Comparison of ENCODE assay signal across 22 cellular contexts in the genomic region with DNA sequence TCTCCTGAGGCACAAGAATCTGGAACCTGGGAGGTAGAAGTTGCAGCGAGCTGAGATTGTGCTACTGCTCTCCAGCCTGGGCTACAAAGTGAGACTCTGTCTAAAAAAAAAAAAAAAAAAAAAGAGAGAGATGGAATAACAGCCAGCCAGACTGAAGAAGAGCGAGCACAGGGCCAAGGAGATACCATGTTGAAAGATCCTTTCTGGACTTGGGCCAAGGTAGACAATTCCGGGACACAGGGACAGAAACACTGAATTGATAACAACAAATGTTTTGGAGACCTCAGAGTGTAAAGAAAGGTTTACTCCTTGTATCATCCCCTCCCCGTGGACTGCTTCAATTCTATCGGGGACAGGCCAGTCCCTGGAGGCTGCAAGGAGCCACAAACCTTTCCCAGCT. TPM values are rescaled to one million over a fixed set of nuclear protein-coding genes. Genes with fewer than 3 reads are reported as not detected.
A peak's percentile ranks its signal among the peaks of the same experiment; 100 is the strongest.
DNase-seq lines count a peak whose midpoint lies in the region; ATAC-seq and TF ChIP-seq lines count a peak whose summit lies in the region.
"Had no signal": no experiment of that assay in that cellular context is flagged by ENCODE, and none has a peak within 500 bp of the region (broad histone marks: within the 10 kb centered on the region; RNA-seq: fewer than 3 reads in every experiment).

No MANE protein-coding gene starts in this region.

- H3K27ac ChIP-seq in CD8-positive, alpha-beta T cell (ENCODE audit: low read depth, low read length) = no peak overlapping the region
- H3K27ac ChIP-seq: 22Rv1, C4-2B, KMS-11, Peyer's patch had no signal

- POLR2A ChIA-PET in CD8-positive, alpha-beta T cell (lab: Charles Lee) = interaction anchor here (1.3 kb wide), 1 partner anchor 11 kb away, joined by 4 read pairs; no protein-coding TSS in a partner anchor

- peaks cover 39% of the 10 kb centered on the region for H3K4me1 Mint-ChIP-seq in activated T-cell treated with anti-CD3 and anti-CD28 coated beads, Interleukin-2, amount 50 U/mL, for 24 hours (ENCODE audit: low read depth)
- H3K4me1 Mint-ChIP-seq in CD8-positive, alpha-beta T cell (ENCODE audit: low read depth) = peaks cover 36% of the 10 kb centered on the region
- peaks cover 33% of the 10 kb centered on the region for H3K4me1 Mint-ChIP-seq in glutamatergic neuron (ENCODE audit: low read depth, unreplicated experiment)
- H3K4me1 Mint-ChIP-seq in stimulated activated effector memory CD8-positive, alpha-beta T cell treated with anti-CD3 and anti-CD28 coated beads, Interleukin-12 subunit alpha, Interleukin-12 subunit beta, amount 100 ng/mL, for 72 hours = peaks cover 48% of the 10 kb centered on the region

- no peak overlapping the region for H3K4me3 Mint-ChIP-seq in activated T-cell treated with anti-CD3 and anti-CD28 coated beads, Interleukin-2, amount 50 U/mL, for 24 hours
- no peak overlapping the region for H3K4me3 Mint-ChIP-seq in CD8-positive, alpha-beta T cell
- H3K4me3 Mint-ChIP-seq in glutamatergic neuron (ENCODE audit: unreplicated experiment) = peak overlapping the region; percentile 65
- H3K4me3 Mint-ChIP-seq in stimulated activated effector memory CD8-positive, alpha-beta T cell treated with anti-CD3 and anti-CD28 coated beads, Interleukin-12 subunit alpha, Interleukin-12 subunit beta, amount 100 ng/mL, for 72 hours = no peak overlapping the region
- H3K4me3 Mint-ChIP-seq: B cell had no signal

- no peaks in the 10 kb centered on the region for H3K36me3 ChIP-seq in CD8-positive, alpha-beta T cell (ENCODE audit: insufficient read depth, low read length)
- H3K36me3 ChIP-seq: Peyer's patch had no signal

- no peaks in the 10 kb centered on the region for H3K9me3 Mint-ChIP-seq in activated T-cell treated with anti-CD3 and anti-CD28 coated beads, Interleukin-2, amount 50 U/mL, for 24 hours
- no peaks in the 10 kb centered on the region for H3K9me3 Mint-ChIP-seq in CD8-positive, alpha-beta T cell
- H3K9me3 Mint-ChIP-seq in glutamatergic neuron (ENCODE audit: unreplicated experiment) = peaks cover 24% of the 10 kb centered on the region
- no peaks in the 10 kb centered on the region for H3K9me3 Mint-ChIP-seq in stimulated activated effector memory CD8-positive, alpha-beta T cell treated with anti-CD3 and anti-CD28 coated beads, Interleukin-12 subunit alpha, Interleukin-12 subunit beta, amount 100 ng/mL, for 72 hours

- CTCF ChIA-PET in CD8-positive, alpha-beta T cell (lab: Charles Lee) = interaction anchor here (0.7 to 1.0 kb wide), 4 partner anchors 11 to 91 kb away, joined by 3 to 4 read pairs (median 4); no protein-coding TSS in a partner anchor

- intact Hi-C loops in CD8-positive, alpha-beta T cell (cut with DNase I, micrococcal nuclease) = no loop called here

- H3K27me3 ChIP-seq in CD8-positive, alpha-beta T cell (ENCODE audit: insufficient read depth, low read length) = no peaks in the 10 kb centered on the region
- H3K27me3 ChIP-seq: Peyer's patch had no signal

- H3K27ac Mint-ChIP-seq in activated T-cell treated with anti-CD3 and anti-CD28 coated beads, Interleukin-2, amount 50 U/mL, for 24 hours = peak overlapping the region; percentile 44
- peak overlapping the region; percentile 13 for H3K27ac Mint-ChIP-seq in CD8-positive, alpha-beta T cell
- peak overlapping the region; percentile 28 for H3K27ac Mint-ChIP-seq in glutamatergic neuron (ENCODE audit: unreplicated experiment)
- H3K27ac Mint-ChIP-seq in stimulated activated effector memory CD8-positive, alpha-beta T cell treated with anti-CD3 and anti-CD28 coated beads, Interleukin-12 subunit alpha, Interleukin-12 subunit beta, amount 100 ng/mL, for 72 hours = peak overlapping the region; percentile 29
- H3K27ac Mint-ChIP-seq: B cell had no signal

- peaks cover 38% of the 10 kb centered on the region for H3K36me3 Mint-ChIP-seq in activated T-cell treated with anti-CD3 and anti-CD28 coated beads, Interleukin-2, amount 50 U/mL, for 24 hours (ENCODE audit: low read depth)
- peaks cover 36% of the 10 kb centered on the region for H3K36me3 Mint-ChIP-seq in CD8-positive, alpha-beta T cell
- no peaks in the 10 kb centered on the region for H3K36me3 Mint-ChIP-seq in glutamatergic neuron (ENCODE audit: unreplicated experiment)
- peaks cover 89% of the 10 kb centered on the region for H3K36me3 Mint-ChIP-seq in stimulated activated effector memory CD8-positive, alpha-beta T cell treated with anti-CD3 and anti-CD28 coated beads, Interleukin-12 subunit alpha, Interleukin-12 subunit beta, amount 100 ng/mL, for 72 hours

- no peaks in the 10 kb centered on the region for H3K27me3 Mint-ChIP-seq in activated T-cell treated with anti-CD3 and anti-CD28 coated beads, Interleukin-2, amount 50 U/mL, for 24 hours
- no peaks in the 10 kb centered on the region for H3K27me3 Mint-ChIP-seq in CD8-positive, alpha-beta T cell (ENCODE audit: low read depth)
- H3K27me3 Mint-ChIP-seq in glutamatergic neuron (ENCODE audit: unreplicated experiment) = peaks cover 19% of the 10 kb centered on the region
- H3K27me3 Mint-ChIP-seq: B cell had no signal

- no peak for DNase-seq in activated T-cell treated with anti-CD3 and anti-CD28 coated beads, Interleukin-2, amount 50 U/mL, for 24 hours
- DNase-seq in activated T-cell treated with anti-CD3 and anti-CD28 coated beads, Interleukin-2, amount 50 U/mL, for 48 hours = no peak
- no peak for DNase-seq in CD8-positive, alpha-beta T cell
- no peak for DNase-seq in glutamatergic neuron
- no peak for DNase-seq in stimulated activated effector memory CD8-positive, alpha-beta T cell treated with anti-CD3 and anti-CD28 coated beads, Interleukin-12 subunit alpha, Interleukin-12 subunit beta, amount 100 ng/mL, for 72 hours (ENCODE audit: low spot score in 2 of 2)
- DNase-seq in activated gamma-delta T cell (lab: John Stamatoyannopoulos, UW) = no peak
- no peak for DNase-seq in mucosa of gallbladder (ENCODE audit: low spot score)
- DNase-seq: DMS153, IMR-90, MM.1S, NCI-H1417, NCI-H1694, NCI-H2029 treated with DMSO at 0.1 percent for 48 hours, NCI-H2227 treated with DMSO at 0.1 percent for 48 hours, NCI-H526 treated with DMSO at 0.1 percent for 48 hours, Peyer's patch, SIG-M5 had no signal

- H3K9me3 ChIP-seq in CD8-positive, alpha-beta T cell (ENCODE audit: low read length) = no peaks in the 10 kb centered on the region
- H3K9me3 ChIP-seq: Peyer's patch had no signal

- H3K4me3 ChIP-seq in CD8-positive, alpha-beta T cell (ENCODE audit: low read depth, low read length) = no peak overlapping the region
- H3K4me3 ChIP-seq: Peyer's patch had no signal

- TF ChIP-seq CTCF in CD8-positive, alpha-beta T cell (IDR thresholded peaks at IDR 0.05) = no peak
- no peak for TF ChIP-seq CTCF in glutamatergic neuron (IDR thresholded peaks at IDR 0.05; ENCODE audit: partially characterized antibody, unreplicated experiment)

- no peak for ATAC-seq in CD8-positive, alpha-beta T cell
- ATAC-seq in stimulated activated effector memory CD8-positive, alpha-beta T cell treated with anti-CD3 and anti-CD28 coated beads, Interleukin-12 subunit alpha, Interleukin-12 subunit beta, amount 100 ng/mL, for 72 hours = no peak
- ATAC-seq: HCT116 had no signal

- peaks cover 31% of the 10 kb centered on the region for H3K4me1 ChIP-seq in CD8-positive, alpha-beta T cell (ENCODE audit: insufficient read depth, low read length)

RNA-seq across cellular contexts. Expression of gene LPAR2, which starts 4.6 kb away (rescaled TPM):
- 10 to 100 TPM; 63.8 to 67.4 TPM for total RNA-seq in CD8-positive, alpha-beta T cell
- 364 TPM for total RNA-seq in glutamatergic neuron (ENCODE audit: unreplicated experiment)
- total RNA-seq in mucosa of gallbladder = 44.3 TPM

RNA-seq across cellular contexts. Expression of gene PBX4, which starts 4.9 kb away (rescaled TPM):
- 10 to 100 TPM; 44.4 to 48.8 TPM for total RNA-seq in CD8-positive, alpha-beta T cell
- total RNA-seq in glutamatergic neuron (ENCODE audit: unreplicated experiment) (56.1 TPM), mucosa of gallbladder (9.9 TPM)

RNA-seq across cellular contexts. Expression of gene GMIP, which starts 20.1 kb away (rescaled TPM):
- 10 to 100 TPM; 82.7 to 85.7 TPM for total RNA-seq in CD8-positive, alpha-beta T cell
- total RNA-seq in glutamatergic neuron (ENCODE audit: unreplicated experiment) = 204 TPM
- 28.5 TPM for total RNA-seq in mucosa of gallbladder

RNA-seq across cellular contexts. Expression of gene ATP13A1, which starts 40.1 kb away (rescaled TPM):
- 10 to 100 TPM; 79.4 to 87.9 TPM for total RNA-seq in CD8-positive, alpha-beta T cell
- 92.7 TPM for total RNA-seq in glutamatergic neuron (ENCODE audit: unreplicated experiment)
- 86.5 TPM for total RNA-seq in mucosa of gallbladder

RNA-seq across cellular contexts. Expression of gene ZNF101, which starts 45.3 kb away (rescaled TPM):
- 10 to 100 TPM; 71.2 to 75.5 TPM for total RNA-seq in CD8-positive, alpha-beta T cell
- total RNA-seq in glutamatergic neuron (ENCODE audit: unreplicated experiment) = 8.0 TPM
- total RNA-seq in mucosa of gallbladder = 9.2 TPM
